Comparison of ENCODE assay signal across 10 cellular contexts in the genomic region with DNA sequence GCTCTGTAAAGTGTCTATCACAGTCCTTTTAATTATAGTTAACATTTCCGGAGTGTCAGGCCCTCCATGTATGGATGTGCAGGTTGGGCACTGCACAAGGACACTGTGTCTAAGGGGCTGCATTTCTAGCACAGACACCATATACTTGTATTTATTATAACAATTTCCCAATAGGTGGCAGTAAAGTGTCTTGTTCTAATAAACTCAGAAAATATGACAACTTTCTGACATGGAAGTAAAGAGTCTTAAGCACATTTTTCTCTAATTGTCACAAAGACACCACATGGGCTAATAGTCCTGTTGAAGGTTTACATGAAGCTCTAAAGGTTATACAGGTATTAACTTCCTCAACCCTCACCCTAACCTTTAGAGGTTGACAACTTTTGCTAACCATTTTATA.
A peak's percentile ranks its signal among the peaks of the same experiment; 100 is the strongest.
DNase-seq lines count a peak whose midpoint lies in the region; ATAC-seq, FAIRE-seq and TF ChIP-seq lines count a peak whose summit lies in the region.
"Had no signal": no experiment of that assay in that cellular context is flagged by ENCODE, and none has a peak within 500 bp of the region (broad histone marks: within the 10 kb centered on the region; RNA-seq: fewer than 3 reads in every experiment).

No MANE protein-coding gene starts in this region.

- no peaks in the 10 kb centered on the region for H3K36me3 ChIP-seq in MG63

- no peak overlapping the region for H3K4me3 Mint-ChIP-seq in activated T-helper 1 cell treated with anti-CD3 and anti-CD28 coated beads, Interleukin-12 subunit alpha, Interleukin-12 subunit beta, Interleukin-2, Interleukin-4 antibody, amounts not matched to agents 30 ng/mL and 10 ng/mL and 1 ng/mL, durations not matched to agents 14 hours and 24 hours and 36 hours

- no peaks in the 10 kb centered on the region for H3K36me3 Mint-ChIP-seq in activated T-helper 1 cell treated with anti-CD3 and anti-CD28 coated beads, Interleukin-12 subunit alpha, Interleukin-12 subunit beta, Interleukin-2, Interleukin-4 antibody, amounts not matched to agents 30 ng/mL and 10 ng/mL and 1 ng/mL, durations not matched to agents 14 hours and 24 hours and 36 hours (ENCODE audit: low read depth)

- H3K9me3 ChIP-seq in MG63: no peaks in the 10 kb centered on the region
- H3K9me3 ChIP-seq: mucosa of descending colon had no signal

- H3K9me3 Mint-ChIP-seq in activated T-helper 1 cell treated with anti-CD3 and anti-CD28 coated beads, Interleukin-12 subunit alpha, Interleukin-12 subunit beta, Interleukin-2, Interleukin-4 antibody, amounts not matched to agents 30 ng/mL and 10 ng/mL and 1 ng/mL, durations not matched to agents 14 hours and 24 hours and 36 hours: no peaks in the 10 kb centered on the region

- ATAC-seq in GM18907 (IDR thresholded peaks at IDR 0.05; ENCODE audit: unreplicated experiment): peak; percentile 56
- ATAC-seq in HG03460 (IDR thresholded peaks at IDR 0.05; ENCODE audit: unreplicated experiment): no peak
- ATAC-seq in HG03354 (IDR thresholded peaks at IDR 0.05; ENCODE audit: poor library complexity, severe bottlenecking, unreplicated experiment): no peak
- ATAC-seq: mucosa of descending colon had no signal

- peaks cover 4% of the 10 kb centered on the region for H3K4me1 Mint-ChIP-seq in activated T-helper 1 cell treated with anti-CD3 and anti-CD28 coated beads, Interleukin-12 subunit alpha, Interleukin-12 subunit beta, Interleukin-2, Interleukin-4 antibody, amounts not matched to agents 30 ng/mL and 10 ng/mL and 1 ng/mL, durations not matched to agents 14 hours and 24 hours and 36 hours (ENCODE audit: low read depth)

- peak; percentile 30 for TF ChIP-seq CTCF in fibroblast of the aortic adventitia (IDR thresholded peaks at IDR 0.05; ENCODE audit: insufficient read depth, low read length)

- intact Hi-C loops in activated T-helper 1 cell treated with anti-CD3 and anti-CD28 coated beads, Interleukin-12 subunit alpha, Interleukin-12 subunit beta, Interleukin-2, Interleukin-4 antibody, amounts not matched to agents 30 ng/mL and 10 ng/mL and 1 ng/mL, durations not matched to agents 14 hours and 24 hours and 36 hours (cut with micrococcal nuclease): no loop called here

- H3K27me3 ChIP-seq in MG63: no peaks in the 10 kb centered on the region

- DNase-seq in RPMI7951 (ENCODE audit: low read depth): peak; percentile 65
- peak; percentile 53 for DNase-seq in fibroblast of the aortic adventitia (ENCODE audit: low read depth)
- no peak for DNase-seq in activated T-helper 1 cell treated with anti-CD3 and anti-CD28 coated beads, Interleukin-12 subunit alpha, Interleukin-12 subunit beta, Interleukin-2, Interleukin-4 antibody, amounts not matched to agents 30 ng/mL and 10 ng/mL and 1 ng/mL, durations not matched to agents 14 hours and 24 hours and 36 hours (ENCODE audit: low spot score)
- DNase-seq in MG63: no peak
- DNase-seq: activated CD4-positive, alpha-beta T cell treated with anti-CD3 and anti-CD28 coated beads for 4 hours had no signal

- H3K27me3 Mint-ChIP-seq in activated T-helper 1 cell treated with anti-CD3 and anti-CD28 coated beads, Interleukin-12 subunit alpha, Interleukin-12 subunit beta, Interleukin-2, Interleukin-4 antibody, amounts not matched to agents 30 ng/mL and 10 ng/mL and 1 ng/mL, durations not matched to agents 14 hours and 24 hours and 36 hours (ENCODE audit: insufficient read depth): no peaks in the 10 kb centered on the region

- peak; percentile 87 for FAIRE-seq in A204.1 (lab: Jason Lieb, UNC)

- H3K27ac Mint-ChIP-seq in activated T-helper 1 cell treated with anti-CD3 and anti-CD28 coated beads, Interleukin-12 subunit alpha, Interleukin-12 subunit beta, Interleukin-2, Interleukin-4 antibody, amounts not matched to agents 30 ng/mL and 10 ng/mL and 1 ng/mL, durations not matched to agents 14 hours and 24 hours and 36 hours: no peak overlapping the region

- H3K4me3 ChIP-seq in fibroblast of the aortic adventitia (ENCODE audit: low read depth, low read length) (no peak overlapping the region), MG63 (no peak overlapping the region)
- H3K4me3 ChIP-seq: mucosa of descending colon had no signal

Comparison
In these comparisons a context has a peak if more than half of its experiments do, and no peak if none do; other contexts are left out.
1. DNase-seq: peak in RPMI7951 (single experiment) and fibroblast of the aortic adventitia (single experiment); none in activated T-helper 1 cell treated with anti-CD3 and anti-CD28 coated beads, Interleukin-12 subunit alpha, Interleukin-12 subunit beta, Interleukin-2, Interleukin-4 antibody, amounts not matched to agents 30 ng/mL and 10 ng/mL and 1 ng/mL, durations not matched to agents 14 hours and 24 hours and 36 hours (single experiment) and MG63 (single experiment).